Comparison of ENCODE assay signal across 1 cellular context in the genomic region with DNA sequence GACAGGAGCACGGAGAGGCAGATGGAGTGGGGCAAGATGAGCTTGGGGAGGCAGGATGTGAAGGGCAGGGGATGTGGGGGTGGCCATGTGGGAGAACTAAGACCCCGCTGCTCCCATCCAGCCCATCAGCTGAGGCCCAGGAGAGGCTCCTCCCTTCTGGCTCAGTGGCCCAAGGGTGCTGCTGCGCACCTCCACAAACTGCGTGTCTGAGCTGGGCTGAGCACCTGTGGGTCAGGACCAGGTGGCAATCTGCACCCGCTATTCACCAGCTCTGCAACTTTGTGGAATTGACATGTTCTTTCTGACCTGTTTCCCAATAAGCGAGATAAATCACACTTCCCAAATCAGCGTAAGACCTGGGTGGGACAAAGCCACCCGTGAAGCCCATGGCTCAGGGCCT.
TF ChIP-seq lines count a peak whose summit lies in the region.

No MANE protein-coding gene starts in this region.

TF ChIP-seq in H1, 55 proteins besides CTCF, POLR2A, EP300 and RAD21:
- no peak for TF ChIP-seq BACH1 (IDR thresholded peaks at IDR 0.05; ENCODE audit: low read length)
- TF ChIP-seq TAF1 (IDR thresholded peaks at IDR 0.05; ENCODE audit: low read depth, low read length) = no peak
- no peak for TF ChIP-seq BRCA1 (IDR thresholded peaks at IDR 0.05; ENCODE audit: low read depth, low read length)
- TF ChIP-seq, protein P1, sequence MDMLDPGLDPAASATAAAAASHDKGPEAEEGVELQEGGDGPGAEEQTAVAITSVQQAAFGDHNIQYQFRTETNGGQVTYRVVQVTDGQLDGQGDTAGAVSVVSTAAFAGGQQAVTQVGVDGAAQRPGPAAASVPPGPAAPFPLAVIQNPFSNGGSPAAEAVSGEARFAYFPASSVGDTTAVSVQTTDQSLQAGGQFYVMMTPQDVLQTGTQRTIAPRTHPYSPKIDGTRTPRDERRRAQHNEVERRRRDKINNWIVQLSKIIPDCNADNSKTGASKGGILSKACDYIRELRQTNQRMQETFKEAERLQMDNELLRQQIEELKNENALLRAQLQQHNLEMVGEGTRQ (IDR thresholded peaks at IDR 0.05; ENCODE audit: low read length) = no peak
- TF ChIP-seq CREB1 (IDR thresholded peaks at IDR 0.05) = no peak
- no peak for TF ChIP-seq TEAD4 (IDR thresholded peaks at IDR 0.05; ENCODE audit: low read depth, low read length)
- no peak for TF ChIP-seq CBX5 (IDR thresholded peaks at IDR 0.05; ENCODE audit: low read depth, low read length)
- no peak for TF ChIP-seq CHD2 (IDR thresholded peaks at IDR 0.05; ENCODE audit: low read length)
- TF ChIP-seq RFX5 (IDR thresholded peaks at IDR 0.05; ENCODE audit: borderline replicate concordance, low read depth, low read length) = no peak
- no peak for TF ChIP-seq TAF7 (optimal IDR thresholded peaks at IDR 0.05; ENCODE audit: borderline replicate concordance, low read depth, low read length)
- TF ChIP-seq HDAC2 (IDR thresholded peaks at IDR 0.05; ENCODE audit: borderline replicate concordance in 1 of 2, low read depth in 2 of 2, low read length in 2 of 2) = no peak
- no peak for TF ChIP-seq SIN3A (conservative IDR thresholded peaks at IDR 0.05 in 1 of 2, IDR thresholded peaks at IDR 0.05 in 1 of 2; ENCODE audit: low read depth in 1 of 2, low read length in 2 of 2)
- TF ChIP-seq NANOG (IDR thresholded peaks at IDR 0.05; ENCODE audit: insufficient read depth, low read depth, low read length, poor library complexity, severe bottlenecking) = no peak
- no peak for TF ChIP-seq EGR1 (IDR thresholded peaks at IDR 0.05; ENCODE audit: borderline replicate concordance, low read depth, low read length)
- TF ChIP-seq, protein P2, sequence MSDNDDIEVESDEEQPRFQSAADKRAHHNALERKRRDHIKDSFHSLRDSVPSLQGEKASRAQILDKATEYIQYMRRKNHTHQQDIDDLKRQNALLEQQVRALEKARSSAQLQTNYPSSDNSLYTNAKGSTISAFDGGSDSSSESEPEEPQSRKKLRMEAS (IDR thresholded peaks at IDR 0.05) = no peak
